1 cellular context compared by ENCODE assay signal in genomic region chr9:113886003-113886324, GRCh38.
TF ChIP-seq lines count a peak whose summit lies in the region.

No MANE protein-coding gene starts in this region.

TF ChIP-seq in endothelial cell of umbilical vein, 7 proteins besides CTCF, POLR2A, EP300 and RAD21:
- no peak for TF ChIP-seq GATA2 (IDR thresholded peaks at IDR 0.05; ENCODE audit: insufficient read depth, insufficient read length, low read depth, low read length)
- TF ChIP-seq FOS (IDR thresholded peaks at IDR 0.05; ENCODE audit: borderline replicate concordance, insufficient read depth, low read length), result no peak
- TF ChIP-seq POLR2AphosphoS5 (IDR thresholded peaks at IDR 0.05; ENCODE audit: insufficient read depth, low read depth, low read length), result no peak
- TF ChIP-seq MAX (IDR thresholded peaks at IDR 0.05; ENCODE audit: insufficient read depth, insufficient read length), result no peak
